In genomic region chr22:19824197-19825015, GRCh38 we compare ENCODE assay signal across 11 cellular contexts. TPM values are rescaled to one million over a fixed set of nuclear protein-coding genes. Genes with fewer than 3 reads are reported as not detected.
DNase-seq lines count a peak whose midpoint lies in the region; ATAC-seq and TF ChIP-seq lines count a peak whose summit lies in the region.
"Had no signal": no experiment of that assay in that cellular context is flagged by ENCODE, and none has a peak within 500 bp of the region (broad histone marks: within the 10 kb centered on the region; RNA-seq: fewer than 3 reads in every experiment).

No MANE protein-coding gene starts in this region.

- H3K4me1 ChIP-seq in PC-9 (replicated peaks; ENCODE audit: insufficient read depth), result peaks cover 38% of the 10 kb centered on the region
- H3K4me1 ChIP-seq in suprapubic skin, result peaks cover 33% of the 10 kb centered on the region

- TF ChIP-seq EP300 in suprapubic skin (IDR thresholded peaks at IDR 0.05), result no peak

- 48% methylated on average over 16 of the region's 19 CpGs for WGBS in suprapubic skin

- H3K9me3 Mint-ChIP-seq in glutamatergic neuron (ENCODE audit: unreplicated experiment), result peaks cover 2% of the 10 kb centered on the region
- no peaks in the 10 kb centered on the region for H3K9me3 Mint-ChIP-seq in activated T-cell treated with anti-CD3 and anti-CD28 coated beads, Interleukin-2, amount 50 U/mL, for 72 hours
- H3K9me3 Mint-ChIP-seq: activated naive CD8-positive, alpha-beta T cell treated with anti-CD3 and anti-CD28 coated beads, Interleukin-2, amount 50 U/mL, for 24 hours had no signal

- H3F3A ChIP-seq in PC-9 (ENCODE audit: insufficient read depth, low read depth), result peaks cover 32% of the 10 kb centered on the region

- no peak overlapping the region for H2AFZ ChIP-seq in PC-9

- no peaks in the 10 kb centered on the region for H3K36me3 ChIP-seq in PC-9 (ENCODE audit: low read depth)
- H3K36me3 ChIP-seq in suprapubic skin, result no peaks in the 10 kb centered on the region

- POLR2A ChIA-PET in PC-9 (lab: Charles Lee; ENCODE audit: unreplicated experiment), result no interaction called here

- TF ChIP-seq POLR2A in suprapubic skin (IDR thresholded peaks at IDR 0.05), result no peak

- H3K9me3 ChIP-seq in PC-9 (ENCODE audit: insufficient read depth, low read depth), result no peaks in the 10 kb centered on the region
- H3K9me3 ChIP-seq in suprapubic skin, result no peaks in the 10 kb centered on the region

- H3K36me3 Mint-ChIP-seq in glutamatergic neuron (ENCODE audit: unreplicated experiment), result no peaks in the 10 kb centered on the region
- no peaks in the 10 kb centered on the region for H3K36me3 Mint-ChIP-seq in activated T-cell treated with anti-CD3 and anti-CD28 coated beads, Interleukin-2, amount 50 U/mL, for 72 hours (ENCODE audit: insufficient read depth in 2 of 2)

- CTCF ChIA-PET in PC-9 (lab: Charles Lee), result no interaction called here

- H3K27ac ChIP-seq in PC-9 (peak overlapping the region; percentile 71), suprapubic skin (peak overlapping the region; percentile 7)

- no TSS peak for BruUV-seq in PC-9 (replicated peaks; lab: Mats Ljungman, UMichigan)

- H3K79me2 ChIP-seq in PC-9 (ENCODE audit: low read depth), result no peaks in the 10 kb centered on the region

- peaks cover 5% of the 10 kb centered on the region for H3K27me3 Mint-ChIP-seq in glutamatergic neuron (ENCODE audit: unreplicated experiment)
- no peaks in the 10 kb centered on the region for H3K27me3 Mint-ChIP-seq in activated T-cell treated with anti-CD3 and anti-CD28 coated beads, Interleukin-2, amount 50 U/mL, for 72 hours (ENCODE audit: low read depth)
- H3K27me3 Mint-ChIP-seq: activated naive CD8-positive, alpha-beta T cell treated with anti-CD3 and anti-CD28 coated beads, Interleukin-2, amount 50 U/mL, for 24 hours had no signal

- H3K4me3 ChIP-seq in PC-9, result 0 out of 2 replicates have a peak overlapping the region, but pooled peaks have one; percentile 14
- H3K4me3 ChIP-seq in suprapubic skin, result no peak overlapping the region

- H4K20me1 ChIP-seq in PC-9 (ENCODE audit: insufficient read depth), result 0 out of 2 replicates have a peak, but pooled peaks cover 12% of the 10 kb centered on the region

- H3K27ac Mint-ChIP-seq in glutamatergic neuron (ENCODE audit: unreplicated experiment), result no peak overlapping the region
- H3K27ac Mint-ChIP-seq in activated T-cell treated with anti-CD3 and anti-CD28 coated beads, Interleukin-2, amount 50 U/mL, for 72 hours, result no peak overlapping the region
- H3K27ac Mint-ChIP-seq: activated naive CD8-positive, alpha-beta T cell treated with anti-CD3 and anti-CD28 coated beads, Interleukin-2, amount 50 U/mL, for 24 hours had no signal

- intact Hi-C loops in PC-9 (cut with micrococcal nuclease; ENCODE audit: unreplicated experiment), result loop anchor here (2.0 kb wide), 1 partner anchor 20 kb away; no protein-coding TSS in a partner anchor

- peaks cover 6% of the 10 kb centered on the region for H3K4me1 Mint-ChIP-seq in glutamatergic neuron (ENCODE audit: low read depth, unreplicated experiment)
- H3K4me1 Mint-ChIP-seq in activated T-cell treated with anti-CD3 and anti-CD28 coated beads, Interleukin-2, amount 50 U/mL, for 72 hours (ENCODE audit: low read depth), result no peaks in the 10 kb centered on the region
- H3K4me1 Mint-ChIP-seq: activated naive CD8-positive, alpha-beta T cell treated with anti-CD3 and anti-CD28 coated beads, Interleukin-2, amount 50 U/mL, for 24 hours had no signal

- H3K27me3 ChIP-seq in PC-9 (ENCODE audit: insufficient read depth, low read depth) (no peaks in the 10 kb centered on the region), suprapubic skin (no peaks in the 10 kb centered on the region)

- no peak overlapping the region for H3K4me3 Mint-ChIP-seq in glutamatergic neuron (ENCODE audit: unreplicated experiment)
- no peak overlapping the region for H3K4me3 Mint-ChIP-seq in activated T-cell treated with anti-CD3 and anti-CD28 coated beads, Interleukin-2, amount 50 U/mL, for 72 hours
- H3K4me3 Mint-ChIP-seq: activated naive CD8-positive, alpha-beta T cell treated with anti-CD3 and anti-CD28 coated beads, Interleukin-2, amount 50 U/mL, for 24 hours had no signal

- H3K4me2 ChIP-seq in PC-9, result peak overlapping the region; percentile 68

- TF ChIP-seq CTCF in PC-9 (conservative IDR thresholded peaks at IDR 0.05), result no peak
- TF ChIP-seq CTCF in glutamatergic neuron (IDR thresholded peaks at IDR 0.05; ENCODE audit: partially characterized antibody, unreplicated experiment), result no peak
- TF ChIP-seq CTCF in suprapubic skin (IDR thresholded peaks at IDR 0.05), result no peak

- no peak for ATAC-seq in activated T-cell treated with anti-CD3 and anti-CD28 coated beads, Interleukin-2, amount 50 U/mL, for 72 hours (replicated peaks in 1 of 2)

- H3K9me2 ChIP-seq in PC-9 (ENCODE audit: insufficient read depth), result no peaks in the 10 kb centered on the region

- peak; percentile 53 for DNase-seq in NOMO-1 treated with DMSO at 0.1 percent for 48 hours (lab: John Stamatoyannopoulos, UW; ENCODE audit: unreplicated experiment)
- no peak for DNase-seq in NOMO-1 treated with dmso at 0.1 percent for 144 hours (lab: John Stamatoyannopoulos, UW; ENCODE audit: unreplicated experiment)
- DNase-seq in PC-9, result peak; percentile 58 to 75
- DNase-seq in glutamatergic neuron, result peak; percentile 22
- DNase-seq in suprapubic skin (ENCODE audit: low spot score in 2 of 2), result peak; percentile 59 to 75
- DNase-seq in NCI-H226, result no peak
- no peak for DNase-seq in HUDEP-2 (lab: John Stamatoyannopoulos, UW; ENCODE audit: unreplicated experiment in 76 of 76)
- DNase-seq in activated T-cell treated with anti-CD3 and anti-CD28 coated beads, Interleukin-2, amount 50 U/mL, for 72 hours, result no peak
- DNase-seq: activated naive CD8-positive, alpha-beta T cell treated with anti-CD3 and anti-CD28 coated beads, Interleukin-2, amount 50 U/mL, for 24 hours; IMR-90; NCI-H2107 had no signal

RNA-seq across cellular contexts. Expression of gene GNB1L, which starts 30.3 kb away (rescaled TPM):
- 10.3 and 13.9 TPM in 2 replicates for total RNA-seq in PC-9 (2021)
- total RNA-seq in glutamatergic neuron (ENCODE audit: unreplicated experiment), result 5.0 TPM
- total RNA-seq in suprapubic skin, result 10 to 100 TPM in 3 of 4 donors, 1 to 10 TPM in 1; 6.3 to 14.6 (median 10.9) TPM
- total RNA-seq in activated T-cell treated with anti-CD3 and anti-CD28 coated beads, Interleukin-2, amount 50 U/mL, for 72 hours, result 10 to 100 TPM; 13.9 to 20.5 TPM

RNA-seq across cellular contexts. Expression of gene RTL10, which starts 30.3 kb away (rescaled TPM):
- total RNA-seq in PC-9 (2021) (20.9 and 23.5 TPM in 2 replicates), glutamatergic neuron (ENCODE audit: unreplicated experiment) (12.1 TPM), suprapubic skin (10 to 100 TPM; 21.8 to 46.2 (median 32.4) TPM)
- total RNA-seq in activated T-cell treated with anti-CD3 and anti-CD28 coated beads, Interleukin-2, amount 50 U/mL, for 72 hours, result 10 to 100 TPM; 15.0 to 16.3 TPM

Comparison
In these comparisons a context has a peak if more than half of its experiments do, and no peak if none do; other contexts are left out.
1. DNase-seq: peak in NOMO-1 treated with DMSO at 0.1 percent for 48 hours (single experiment), PC-9 (2 of 2), glutamatergic neuron (single experiment) and suprapubic skin (2 of 2); none in NOMO-1 treated with dmso at 0.1 percent for 144 hours (single experiment), NCI-H226 (single experiment), HUDEP-2 (0 of 76) and activated T-cell treated with anti-CD3 and anti-CD28 coated beads, Interleukin-2, amount 50 U/mL, for 72 hours (0 of 2).